Comparison of ENCODE assay signal across 8 cellular contexts in the genomic region with DNA sequence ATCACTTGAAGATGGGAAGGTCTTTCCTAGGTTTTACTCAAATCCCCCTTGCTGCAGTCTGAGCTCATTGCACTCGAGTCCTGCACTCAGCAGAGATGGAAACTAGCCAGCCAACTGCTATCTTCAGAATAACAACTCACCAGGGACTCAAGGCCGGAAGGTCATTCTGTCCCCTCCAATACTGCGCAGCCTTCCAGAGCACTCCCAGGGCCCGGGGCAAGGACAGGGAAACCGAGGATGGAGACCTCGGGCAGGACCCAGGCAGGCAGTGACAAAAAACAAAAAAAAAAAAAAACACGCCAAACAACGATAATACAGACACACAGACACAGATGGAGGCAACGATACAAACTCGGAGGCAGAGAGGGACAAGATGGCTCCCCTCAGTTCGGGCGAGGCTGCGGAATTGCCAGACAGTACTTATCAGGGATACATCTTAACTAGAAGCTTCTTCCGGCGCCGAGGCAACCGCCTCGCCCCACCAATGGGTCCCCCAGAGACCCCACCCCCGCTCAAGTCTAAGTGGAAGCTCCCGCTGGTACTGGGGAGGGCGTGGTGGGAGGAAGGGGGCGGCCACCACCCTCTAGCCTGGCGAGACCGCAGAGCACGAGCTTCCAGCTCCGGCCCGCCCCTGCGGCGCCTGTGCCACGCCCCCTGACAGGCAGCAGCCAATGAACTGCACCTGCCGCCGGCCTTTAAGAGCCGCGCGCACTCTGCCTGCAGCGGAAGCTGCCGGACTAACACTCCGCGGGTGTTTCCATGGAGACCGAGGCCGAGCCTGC. TPM values are rescaled to one million over a fixed set of nuclear protein-coding genes. Genes with fewer than 3 reads are reported as not detected.
DNase-seq lines count a peak whose midpoint lies in the region; ATAC-seq and TF ChIP-seq lines count a peak whose summit lies in the region.

No MANE protein-coding gene starts in this region.

- ATAC-seq in GM18498 (IDR thresholded peaks at IDR 0.05; ENCODE audit: unreplicated experiment) (peak; percentile 98), HG02938 (IDR thresholded peaks at IDR 0.05; ENCODE audit: unreplicated experiment) (peak; percentile 94), T-helper 17 cell (peak; percentile 91), right cardiac atrium (peak; percentile 98 to 99)

- H3K27me3 Mint-ChIP-seq in T-helper 17 cell = no peaks in the 10 kb centered on the region

- peak overlapping the region; percentile 56 for H3K4me3 ChIP-seq in right cardiac atrium (ENCODE audit: low read length)
- peak overlapping the region; percentile 37 to 55 for H3K4me3 ChIP-seq in uterus

- H3K4me1 ChIP-seq in right cardiac atrium (ENCODE audit: control insufficient read depth, insufficient read depth, low read length) (no peaks in the 10 kb centered on the region), uterus (peaks cover under 1 to 13% of the 10 kb centered on the region in 2 donors)

- peaks cover 2% of the 10 kb centered on the region for H3K36me3 Mint-ChIP-seq in T-helper 17 cell (ENCODE audit: low read depth)

- H3K4me3 Mint-ChIP-seq in T-helper 17 cell = peak overlapping the region; percentile 95

- TF ChIP-seq POLR2A in uterus (IDR thresholded peaks at IDR 0.05) = peak; percentile 63 to 76

- TF ChIP-seq CTCF in uterus (IDR thresholded peaks at IDR 0.05) = peak in 2 of 4 experiments; percentile 27 to 36

- H3K27ac ChIP-seq in right cardiac atrium (ENCODE audit: low read length) = peak overlapping the region; percentile 71
- peak overlapping the region; percentile 85 to 86 for H3K27ac ChIP-seq in uterus

- intact Hi-C loops in right cardiac atrium (cut with DNase I) = no loop called here
- intact Hi-C loops in uterus (cut with DNase I; ENCODE audit: low total_unique reads) = no loop called here

- DNase-seq in NCI-H1694 treated with DMSO at 0.1 percent for 48 hours (lab: John Stamatoyannopoulos, UW) = peak; percentile 93
- peak; percentile 93 to 97 (median 96) for DNase-seq in T-helper 17 cell
- DNase-seq in anterior cingulate cortex (lab: John Stamatoyannopoulos, UW) = peak; percentile 84 to 100 (median 98)
- DNase-seq in right cardiac atrium = peak; percentile 99 to 100 (median 99)
- DNase-seq in pulmonary artery endothelial cell (ENCODE audit: low read depth, low spot score) = peak; percentile 96
- peak; percentile 98 for DNase-seq in uterus

- H3K9me3 ChIP-seq in T-helper 17 cell (ENCODE audit: control insufficient read depth, low read length, poor library complexity, severe bottlenecking) (no peaks in the 10 kb centered on the region), right cardiac atrium (ENCODE audit: control insufficient read depth, low read length) (no peaks in the 10 kb centered on the region), uterus (no peaks in the 10 kb centered on the region)

- no peaks in the 10 kb centered on the region for H3K36me3 ChIP-seq in uterus

- peaks cover 38% of the 10 kb centered on the region for H3K4me1 Mint-ChIP-seq in T-helper 17 cell

- peak overlapping the region; percentile 96 for H3K27ac Mint-ChIP-seq in T-helper 17 cell

- WGBS in right cardiac atrium = under 1% methylated on average over 41 of the region's 41 CpGs

- H3K27me3 ChIP-seq in right cardiac atrium (ENCODE audit: control insufficient read depth, insufficient read depth) (no peaks in the 10 kb centered on the region), uterus (no peaks in the 10 kb centered on the region)

RNA-seq across cellular contexts. Expression of gene MAP1A, which starts 7.0 kb away (rescaled TPM):
- 10 to 100 TPM in 1 of 2 donors, 1 to 10 TPM in 1; 5.3 to 16.0 TPM for total RNA-seq in T-helper 17 cell
- total RNA-seq in right cardiac atrium = 10 to 100 TPM; 39.5 to 87.6 (median 58.9) TPM
- 29.7 TPM for polyA plus RNA-seq in right cardiac atrium
- total RNA-seq in pulmonary artery endothelial cell = 1.4 and 1.6 TPM in 2 replicates
- total RNA-seq in uterus = 10 to 100 TPM in 3 of 4 donors, 1 to 10 TPM in 1; 5.9 to 27.6 (median 12.8) TPM

RNA-seq across cellular contexts. Expression of gene TP53BP1, which starts 17.5 kb away (rescaled TPM):
- 10 to 100 TPM; 48.0 to 51.6 TPM for total RNA-seq in T-helper 17 cell
- total RNA-seq in right cardiac atrium = 10 to 100 TPM; 30.4 to 44.4 (median 36.7) TPM
- 14.6 TPM for polyA plus RNA-seq in right cardiac atrium
- total RNA-seq in pulmonary artery endothelial cell = 54.2 and 74.5 TPM in 2 replicates
- 100 to 1,000 TPM in 1 of 4 donors, 10 to 100 TPM in 3; 30.2 to 150 (median 51.4) TPM for total RNA-seq in uterus

Comparison
In these comparisons a context has a peak if more than half of its experiments do, and no peak if none do; other contexts are left out.
1. Peak in every context shown above with its lines: DNase-seq, ATAC-seq, H3K4me3 ChIP-seq and H3K27ac ChIP-seq.